ENCODE assay signal across 8 cellular contexts in the genomic region with DNA sequence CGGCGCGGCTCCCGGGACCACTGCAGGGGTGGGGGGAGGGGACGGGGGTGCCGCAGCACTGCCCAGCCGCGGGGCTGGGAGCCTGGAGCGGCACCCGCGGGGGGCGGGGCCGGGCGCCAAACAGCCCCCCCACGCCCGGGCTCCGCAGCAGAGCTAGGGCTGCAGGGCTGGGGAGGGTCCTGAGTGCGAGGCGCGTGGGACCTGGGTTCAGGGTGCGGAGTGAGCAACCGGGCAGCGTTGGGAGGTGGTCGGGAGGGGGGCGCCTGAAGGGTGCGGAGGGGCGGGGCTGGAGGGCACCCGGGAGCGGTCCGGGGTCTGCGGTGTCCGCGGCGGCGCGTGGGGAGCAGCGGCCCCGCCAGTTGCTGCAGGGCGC. TPM values are rescaled to one million over a fixed set of nuclear protein-coding genes. Genes with fewer than 3 reads are reported as not detected.
A peak's percentile ranks its signal among the peaks of the same experiment; 100 is the strongest.
DNase-seq lines count a peak whose midpoint lies in the region; ATAC-seq and TF ChIP-seq lines count a peak whose summit lies in the region.

No MANE protein-coding gene starts in this region.

- peak in 2 of 4 donors; percentile 1 to 5 for ATAC-seq in heart left ventricle
- ATAC-seq in left ventricle myocardium superior: no peak

- DNase-seq in heart left ventricle (no peak), left ventricle myocardium superior (no peak), SK-N-MC (ENCODE audit: low read depth, low spot score) (no peak), fibroblast of the aortic adventitia (ENCODE audit: low read depth) (no peak), LoVo (ENCODE audit: low spot score) (no peak), NCI-H446 treated with DMSO at 0.1 percent for 48 hours (lab: John Stamatoyannopoulos, UW) (no peak), NCI-H1048 (lab: John Stamatoyannopoulos, UW) (no peak)

- 2 to 10% (median 3%) methylated on average over 7 to 39 of the region's 39 CpGs; no CpG with 5 or more reads in 1 of the 4 donors for WGBS in heart left ventricle, 4 donors

- H3K36me3 ChIP-seq in heart left ventricle: peaks cover 0 to 30% (median 8%) of the 10 kb centered on the region in 9 donors
- no peaks in the 10 kb centered on the region for H3K36me3 ChIP-seq in SK-N-MC (ENCODE audit: insufficient read depth, low read length)

- no peak for TF ChIP-seq CTCF in heart left ventricle (IDR thresholded peaks at IDR 0.05)
- no peak for TF ChIP-seq CTCF in fibroblast of the aortic adventitia (IDR thresholded peaks at IDR 0.05; ENCODE audit: insufficient read depth, low read length)

- H3K9me3 ChIP-seq in heart left ventricle (no peaks in the 10 kb centered on the region), SK-N-MC (ENCODE audit: low read depth, low read length) (no peaks in the 10 kb centered on the region)

- H3K27me3 ChIP-seq in heart left ventricle: no peaks in the 10 kb centered on the region

- peaks cover 0 to 34% (median 12%) of the 10 kb centered on the region in 12 donors for H3K4me1 ChIP-seq in heart left ventricle

- peak overlapping the region in 6 of 12 donors; percentile 45 to 77 (median 60) for H3K27ac ChIP-seq in heart left ventricle
- no peak overlapping the region for H3K27ac ChIP-seq in SK-N-MC
- H3K27ac ChIP-seq in skin epidermis: peak overlapping the region in 19 of 21 experiments; percentile 54 to 85 (median 73)

- H3K4me3 ChIP-seq in heart left ventricle (peak overlapping the region; percentile 61 to 96 (median 83)), SK-N-MC (peak overlapping the region; percentile 76), fibroblast of the aortic adventitia (ENCODE audit: low read depth, low read length) (peak overlapping the region; percentile 79), skin epidermis (peak overlapping the region; percentile 73 to 91 (median 86))

- intact Hi-C loops in heart left ventricle (cut with DNase I): no loop called here
- intact Hi-C loops in left ventricle myocardium superior (cut with micrococcal nuclease): no loop called here

- TF ChIP-seq POLR2A in heart left ventricle (IDR thresholded peaks at IDR 0.05): no peak

- H3K9ac ChIP-seq in SK-N-MC (ENCODE audit: insufficient read length): no peak overlapping the region

RNA-seq across cellular contexts. Expression of a gene that starts 0.5 kb away (rescaled TPM):
- total RNA-seq in heart left ventricle: 10 to 100 TPM; 10.4 to 18.6 (median 14.7) TPM
- polyA plus RNA-seq in heart left ventricle: 10 to 100 TPM in 1 of 2 donors, 1 to 10 TPM in 1; 8.0 to 11.3 TPM
- total RNA-seq in left ventricle myocardium superior: 11.9 TPM
- total RNA-seq in fibroblast of the aortic adventitia (ENCODE audit: low replicate concordance): 25.8 and 31.2 TPM in 2 replicates

RNA-seq across cellular contexts. Expression of a gene that starts 37.1 kb away (rescaled TPM):
- total RNA-seq in heart left ventricle (10 to 100 TPM in 5 of 9 donors, 1 to 10 TPM in 4; 7.8 to 68.1 (median 10.3) TPM), left ventricle myocardium superior (6.6 TPM), fibroblast of the aortic adventitia (ENCODE audit: low replicate concordance) (21.6 and 24.9 TPM in 2 replicates)
- polyA plus RNA-seq in heart left ventricle: 10 to 100 TPM in 1 of 2 donors, 1 to 10 TPM in 1; 3.3 to 11.8 TPM
